ENCODE assay signal across 8 cellular contexts in genomic region chr14:92352158-92352985, GRCh38. TPM values are rescaled to one million over a fixed set of nuclear protein-coding genes. Genes with fewer than 3 reads are reported as not detected.
DNase-seq lines count a peak whose midpoint lies in the region; ATAC-seq and TF ChIP-seq lines count a peak whose summit lies in the region.

No MANE protein-coding gene starts in this region.

- H3K27me3 ChIP-seq in esophagus squamous epithelium = peaks cover 0 to 3% (median 0%) of the 10 kb centered on the region in 4 donors

- DNase-seq in MV-4-11 (lab: John Stamatoyannopoulos, UW) (peak; percentile 39), astrocyte of the cerebellum (ENCODE audit: low read depth) (no peak), retinal pigment epithelial cell (ENCODE audit: low read depth) (no peak), GM19240 (ENCODE audit: insufficient read length, low spot score) (no peak), esophagus squamous epithelium (lab: John Stamatoyannopoulos, UW) (no peak), NCI-H187 treated with DMSO at 0.1 percent for 48 hours (lab: John Stamatoyannopoulos, UW) (no peak)

- no peaks in the 10 kb centered on the region for H3K4me1 ChIP-seq in esophagus squamous epithelium

- in situ Hi-C loops in astrocyte of the cerebellum (cut with HindIII; ENCODE audit: low sequenced_read_pairs) = no loop called here

- no peak overlapping the region for H3K27ac ChIP-seq in esophagus squamous epithelium

- H3K36me3 ChIP-seq in esophagus squamous epithelium = no peaks in the 10 kb centered on the region

- no peak for TF ChIP-seq POLR2A in esophagus squamous epithelium (IDR thresholded peaks at IDR 0.05)

- no peak for ATAC-seq in GM18520 (IDR thresholded peaks at IDR 0.05; ENCODE audit: unreplicated experiment)

- H3K9me3 ChIP-seq in esophagus squamous epithelium = no peaks in the 10 kb centered on the region

- 38 to 51% methylated on average over 9 of the region's 9 CpGs for WGBS in esophagus squamous epithelium, 2 donors

- intact Hi-C loops in esophagus squamous epithelium (cut with DNase I) = no loop called here

- TF ChIP-seq CTCF in GM12872 (IDR thresholded peaks at IDR 0.05; ENCODE audit: insufficient read depth, low read depth, low read length) (peak; percentile 61), astrocyte of the cerebellum (IDR thresholded peaks at IDR 0.05; ENCODE audit: low read depth, low read length, missing control alignments) (peak; percentile 10), retinal pigment epithelial cell (conservative IDR thresholded peaks at IDR 0.05; ENCODE audit: low read depth, low read length) (peak; percentile 45), esophagus squamous epithelium (IDR thresholded peaks at IDR 0.05) (peak in 1 of 6 experiments; percentile 18)

- no peak overlapping the region for H3K4me3 ChIP-seq in astrocyte of the cerebellum (ENCODE audit: low read depth, low read length)
- no peak overlapping the region for H3K4me3 ChIP-seq in retinal pigment epithelial cell (ENCODE audit: low read length)
- H3K4me3 ChIP-seq in esophagus squamous epithelium = no peak overlapping the region

RNA-seq across cellular contexts. Expression of gene SLC24A4, which starts 29.4 kb away (rescaled TPM):
- under 1 TPM; 0.04 to 0.38 (median 0.20) TPM for total RNA-seq in esophagus squamous epithelium
